ENCODE assay signal across 21 cellular contexts in the genomic region with DNA sequence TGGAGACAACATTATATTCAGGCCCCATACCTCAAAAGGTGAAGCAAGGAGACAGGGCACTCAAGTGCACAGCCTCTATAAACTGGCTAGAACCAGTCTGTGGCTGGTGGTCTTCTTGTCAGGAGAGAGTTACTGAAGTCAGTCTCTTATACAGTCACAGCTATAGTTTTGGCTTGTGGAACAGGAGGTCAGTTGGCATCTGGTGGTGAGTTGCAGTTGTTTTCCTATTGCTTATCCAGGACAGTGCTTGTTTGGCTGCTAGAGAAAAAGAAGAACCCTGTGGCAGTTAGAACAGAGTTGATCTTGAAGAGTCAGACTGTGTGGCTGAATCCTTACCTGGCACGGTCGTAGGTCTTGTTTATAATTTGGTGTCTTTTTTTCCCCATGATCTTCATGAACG. TPM values are rescaled to one million over a fixed set of nuclear protein-coding genes. Genes with fewer than 3 reads are reported as not detected.
DNase-seq lines count a peak whose midpoint lies in the region; ATAC-seq and TF ChIP-seq lines count a peak whose summit lies in the region.
"Had no signal": no experiment of that assay in that cellular context is flagged by ENCODE, and none has a peak within 500 bp of the region (broad histone marks: within the 10 kb centered on the region; RNA-seq: fewer than 3 reads in every experiment).

No MANE protein-coding gene starts in this region.

- no peaks in the 10 kb centered on the region for H3K4me1 ChIP-seq in cardiac muscle cell (ENCODE audit: low read depth)
- H3K4me1 ChIP-seq in naive thymus-derived CD4-positive, alpha-beta T cell (ENCODE audit: control insufficient read depth in 2 of 2, insufficient read depth in 2 of 2, low read length in 2 of 2): peaks cover 9 to 15% of the 10 kb centered on the region in 2 donors

- H3K4me3 ChIP-seq in cardiac muscle cell: no peak overlapping the region
- H3K4me3 ChIP-seq in naive thymus-derived CD4-positive, alpha-beta T cell (ENCODE audit: low read length): no peak overlapping the region
- H3K4me3 ChIP-seq: BLaER1 had no signal

- no peak for TF ChIP-seq CTCF in cardiac muscle cell (IDR thresholded peaks at IDR 0.05; ENCODE audit: low read depth, low read length)

- no peak for ATAC-seq in left ventricle myocardium superior
- ATAC-seq in naive thymus-derived CD4-positive, alpha-beta T cell: no peak
- no peak for ATAC-seq in HG02973 (IDR thresholded peaks at IDR 0.05; ENCODE audit: unreplicated experiment)
- ATAC-seq: Panc1 had no signal

- no peaks in the 10 kb centered on the region for H3K9me3 ChIP-seq in cardiac muscle cell (ENCODE audit: low read depth)
- no peaks in the 10 kb centered on the region for H3K9me3 ChIP-seq in naive thymus-derived CD4-positive, alpha-beta T cell (ENCODE audit: control insufficient read depth in 2 of 3, low read length in 3 of 3)

- no peak overlapping the region for H3K4me3 Mint-ChIP-seq in T-helper 2 cell treated with Interferon-gamma antibody and Interleukin-4, amounts not matched to agents 5 μg/mL and 100 μg/mL, for 36 hours
- H3K4me3 Mint-ChIP-seq in naive thymus-derived CD4-positive, alpha-beta T cell: no peak overlapping the region

- POLR2A ChIA-PET in naive thymus-derived CD4-positive, alpha-beta T cell (lab: Charles Lee): no interaction called here

- no peak for DNase-seq in T-helper 2 cell treated with Interferon-gamma antibody and Interleukin-4, amounts not matched to agents 5 μg/mL and 100 μg/mL, for 36 hours (ENCODE audit: low spot score)
- DNase-seq in T-helper 2 cell (no peak), cardiac muscle cell (ENCODE audit: low read depth in 1 of 2, low spot score in 1 of 2) (no peak), left ventricle myocardium superior (no peak), DMS153 (lab: John Stamatoyannopoulos, UW) (no peak), cerebellar nuclear complex (lab: John Stamatoyannopoulos, UW) (no peak)
- no peak for DNase-seq in naive thymus-derived CD4-positive, alpha-beta T cell
- DNase-seq: ACHN, DMS53, KG1, NCI-H1092 treated with DMSO at 0.1 percent for 48 hours, NCI-H1436 treated with DMSO at 0.1 percent for 48 hours, NCI-H2029, NCI-H2227 treated with DMSO at 0.1 percent for 48 hours, NCI-H510A, SIG-M5 had no signal

- no peaks in the 10 kb centered on the region for H3K36me3 ChIP-seq in cardiac muscle cell
- H3K36me3 ChIP-seq in naive thymus-derived CD4-positive, alpha-beta T cell (ENCODE audit: control insufficient read depth in 2 of 3, insufficient read depth in 3 of 3, low read length in 3 of 3): no peaks in the 10 kb centered on the region

- peak overlapping the region; percentile 36 for H3K27ac ChIP-seq in cardiac muscle cell
- H3K27ac ChIP-seq in naive thymus-derived CD4-positive, alpha-beta T cell (ENCODE audit: low read depth, low read length): no peak overlapping the region
- H3K27ac ChIP-seq: 22Rv1, BLaER1 had no signal

- no peaks in the 10 kb centered on the region for H3K27me3 ChIP-seq in cardiac muscle cell
- H3K27me3 ChIP-seq in naive thymus-derived CD4-positive, alpha-beta T cell (ENCODE audit: control insufficient read depth in 2 of 2, insufficient read depth in 2 of 2, low read length in 2 of 2): no peaks in the 10 kb centered on the region
- H3K27me3 ChIP-seq: BLaER1 had no signal

- H3K4me1 Mint-ChIP-seq in T-helper 2 cell treated with Interferon-gamma antibody and Interleukin-4, amounts not matched to agents 5 μg/mL and 100 μg/mL, for 36 hours (ENCODE audit: low read depth): peaks cover 47% of the 10 kb centered on the region
- peaks cover 32 to 67% (median 62%) of the 10 kb centered on the region in 7 donors for H3K4me1 Mint-ChIP-seq in naive thymus-derived CD4-positive, alpha-beta T cell

- H3K9me3 Mint-ChIP-seq in T-helper 2 cell treated with Interferon-gamma antibody and Interleukin-4, amounts not matched to agents 5 μg/mL and 100 μg/mL, for 36 hours: no peaks in the 10 kb centered on the region
- H3K9me3 Mint-ChIP-seq in naive thymus-derived CD4-positive, alpha-beta T cell: peaks cover 0 to 3% (median 0%) of the 10 kb centered on the region in 11 donors

- H3K27ac Mint-ChIP-seq in T-helper 2 cell treated with Interferon-gamma antibody and Interleukin-4, amounts not matched to agents 5 μg/mL and 100 μg/mL, for 36 hours: peak overlapping the region; percentile 39
- H3K27ac Mint-ChIP-seq in naive thymus-derived CD4-positive, alpha-beta T cell: peak overlapping the region in 7 of 9 donors; percentile 14 to 90 (median 59)

- CTCF ChIA-PET in naive thymus-derived CD4-positive, alpha-beta T cell (lab: Charles Lee): no interaction called here

- intact Hi-C loops in left ventricle myocardium superior (cut with micrococcal nuclease): no loop called here
- intact Hi-C loops in naive thymus-derived CD4-positive, alpha-beta T cell (cut with micrococcal nuclease): no loop called here

- H3K36me3 Mint-ChIP-seq in T-helper 2 cell treated with Interferon-gamma antibody and Interleukin-4, amounts not matched to agents 5 μg/mL and 100 μg/mL, for 36 hours (ENCODE audit: low read depth): peaks cover 39% of the 10 kb centered on the region
- peaks cover 0 to 34% (median 31%) of the 10 kb centered on the region in 5 donors for H3K36me3 Mint-ChIP-seq in naive thymus-derived CD4-positive, alpha-beta T cell

- H3K27me3 Mint-ChIP-seq in T-helper 2 cell treated with Interferon-gamma antibody and Interleukin-4, amounts not matched to agents 5 μg/mL and 100 μg/mL, for 36 hours (ENCODE audit: low read depth): no peaks in the 10 kb centered on the region
- H3K27me3 Mint-ChIP-seq in naive thymus-derived CD4-positive, alpha-beta T cell: no peaks in the 10 kb centered on the region

RNA-seq across cellular contexts. Expression of a gene that starts 17.3 kb away (rescaled TPM):
- total RNA-seq in cardiac muscle cell (38.3 and 44.9 TPM in 2 replicates), left ventricle myocardium superior (36.7 TPM)
- 59.2 and 65.7 TPM in 2 replicates for polyA plus RNA-seq in cardiac muscle cell
- 100 to 1,000 TPM in 3 of 5 experiments, 10 to 100 TPM in 2; 80.4 to 200 (median 119) TPM for total RNA-seq in naive thymus-derived CD4-positive, alpha-beta T cell
- 100 to 1,000 TPM in 1 of 2 donors, 10 to 100 TPM in 1; 75.9 to 123 TPM for polyA plus RNA-seq in naive thymus-derived CD4-positive, alpha-beta T cell

RNA-seq across cellular contexts. Expression of a gene that starts 38.4 kb away (rescaled TPM):
- total RNA-seq in cardiac muscle cell (0.21 and 0.25 TPM in 2 replicates), left ventricle myocardium superior (1.3 TPM)
- polyA plus RNA-seq in cardiac muscle cell: 0.20 and 0.78 TPM in 2 replicates
- 100 to 1,000 TPM in 3 of 5 experiments, 10 to 100 TPM in 2; 29.2 to 385 (median 107) TPM for total RNA-seq in naive thymus-derived CD4-positive, alpha-beta T cell
- 10 to 100 TPM; 51.1 to 76.0 TPM for polyA plus RNA-seq in naive thymus-derived CD4-positive, alpha-beta T cell
- total RNA-seq: H4 had no signal

Comparison
In these comparisons a context has a peak if more than half of its experiments do, and no peak if none do; other contexts are left out.
1. RNA of a gene that starts 38.4 kb away (total RNA-seq): 29.2 to 385 TPM in naive thymus-derived CD4-positive, alpha-beta T cell; 1.3 TPM in left ventricle myocardium superior (single experiment) and 0.21 to 0.25 TPM in cardiac muscle cell; every median in the first group is over 10 times any median in the second.